ENCODE assay signal across 24 cellular contexts in genomic region chr5:170148430-170149205, GRCh38. TPM values are rescaled to one million over a fixed set of nuclear protein-coding genes. Genes with fewer than 3 reads are reported as not detected.
"Had no signal": no experiment of that assay in that cellular context is flagged by ENCODE, and none has a peak within 500 bp of the region (broad histone marks: within the 10 kb centered on the region; RNA-seq: fewer than 3 reads in every experiment).

No MANE protein-coding gene starts in this region.

- H3K36me3 ChIP-seq: gastroesophageal sphincter, heart left ventricle, left ventricle myocardium inferior, pancreas, sigmoid colon, stomach, upper lobe of left lung had no signal

- H3K4me3 Mint-ChIP-seq: activated CD4-positive, alpha-beta T cell treated with anti-CD3 and anti-CD28 coated beads for 36 hours; activated naive CD4-positive, alpha-beta T cell treated with anti-CD3 and anti-CD28 coated beads, Interleukin-2, amount 10 ng/mL, durations not matched to agents 7 days and 5 days; activated naive CD8-positive, alpha-beta T cell treated with anti-CD3 and anti-CD28 coated beads, Interleukin-2, amount 50 U/mL, for 24 hours; activated T-cell treated with anti-CD3 and anti-CD28 coated beads, Interleukin-2, amount 50 U/mL, for 4 hours; brain; naive B cell; stimulated activated effector memory CD8-positive, alpha-beta T cell treated with anti-CD3 and anti-CD28 coated beads, Interleukin-12 subunit alpha, Interleukin-12 subunit beta, amount 100 ng/mL, for 72 hours; T-cell; WTC11 had no signal

- H3K27me3 Mint-ChIP-seq: activated CD4-positive, alpha-beta T cell treated with anti-CD3 and anti-CD28 coated beads for 36 hours had no signal

- H3K9me3 ChIP-seq: gastroesophageal sphincter, heart left ventricle, left ventricle myocardium inferior, mucosa of descending colon, pancreas, sigmoid colon, stomach, upper lobe of left lung had no signal

- H3K4me1 ChIP-seq: pancreas had no signal

- ATAC-seq: activated CD4-positive, alpha-beta T cell treated with anti-CD3 and anti-CD28 coated beads for 36 hours; activated naive CD8-positive, alpha-beta T cell treated with anti-CD3 and anti-CD28 coated beads, Interleukin-2, amount 50 U/mL, for 24 hours; activated T-cell treated with anti-CD3 and anti-CD28 coated beads, Interleukin-2, amount 50 U/mL, for 4 hours; gastroesophageal sphincter; heart left ventricle; mucosa of descending colon; pancreas; stimulated activated effector memory CD8-positive, alpha-beta T cell treated with anti-CD3 and anti-CD28 coated beads, Interleukin-12 subunit alpha, Interleukin-12 subunit beta, amount 100 ng/mL, for 72 hours; T-cell; WTC11 had no signal

- H3K36me3 Mint-ChIP-seq: activated naive CD4-positive, alpha-beta T cell treated with anti-CD3 and anti-CD28 coated beads, Interleukin-2, amount 10 ng/mL, durations not matched to agents 7 days and 5 days; brain; naive B cell; stimulated activated effector memory CD8-positive, alpha-beta T cell treated with anti-CD3 and anti-CD28 coated beads, Interleukin-12 subunit alpha, Interleukin-12 subunit beta, amount 100 ng/mL, for 72 hours; T-cell; WTC11 had no signal

- H3K27ac ChIP-seq: coronary artery, gastroesophageal sphincter, heart left ventricle, left ventricle myocardium inferior, pancreas, sigmoid colon, stomach, upper lobe of left lung had no signal

- DNase-seq: activated CD4-positive, alpha-beta T cell treated with anti-CD3 and anti-CD28 coated beads for 36 hours; activated CD4-positive, alpha-beta T cell treated with anti-CD3 and anti-CD28 coated beads, Interleukin-2, amount 50 U/mL, for 48 hours; activated naive CD4-positive, alpha-beta T cell treated with anti-CD3 and anti-CD28 coated beads, Interleukin-2, amount 10 ng/mL, durations not matched to agents 7 days and 5 days; activated naive CD8-positive, alpha-beta T cell treated with anti-CD3 and anti-CD28 coated beads, Interleukin-2, amount 50 U/mL, for 24 hours; activated T-cell treated with anti-CD3 and anti-CD28 coated beads, Interleukin-2, amount 50 U/mL, for 4 hours; central memory CD4-positive, alpha-beta T cell; heart left ventricle; left ventricle myocardium inferior; mucosa of descending colon; naive B cell; pancreas; sigmoid colon; stimulated activated CD4-positive, alpha-beta T cell treated with anti-CD3 and anti-CD28 coated beads, Interleukin-4, amount 100 ng/mL, for 24 hours; stomach; T-cell; upper lobe of left lung had no signal

- H3K4me3 ChIP-seq: coronary artery, gastroesophageal sphincter, heart left ventricle, left ventricle myocardium inferior, mucosa of descending colon, pancreas, sigmoid colon, stomach, upper lobe of left lung had no signal

- H3K27ac Mint-ChIP-seq: activated CD4-positive, alpha-beta T cell treated with anti-CD3 and anti-CD28 coated beads for 36 hours; activated naive CD4-positive, alpha-beta T cell treated with anti-CD3 and anti-CD28 coated beads, Interleukin-2, amount 10 ng/mL, durations not matched to agents 7 days and 5 days; activated naive CD8-positive, alpha-beta T cell treated with anti-CD3 and anti-CD28 coated beads, Interleukin-2, amount 50 U/mL, for 24 hours; stimulated activated effector memory CD8-positive, alpha-beta T cell treated with anti-CD3 and anti-CD28 coated beads, Interleukin-12 subunit alpha, Interleukin-12 subunit beta, amount 100 ng/mL, for 72 hours; T-cell; WTC11 had no signal

- H3K4me1 Mint-ChIP-seq: activated CD4-positive, alpha-beta T cell treated with anti-CD3 and anti-CD28 coated beads for 36 hours; activated naive CD4-positive, alpha-beta T cell treated with anti-CD3 and anti-CD28 coated beads, Interleukin-2, amount 10 ng/mL, durations not matched to agents 7 days and 5 days; activated naive CD8-positive, alpha-beta T cell treated with anti-CD3 and anti-CD28 coated beads, Interleukin-2, amount 50 U/mL, for 24 hours; naive B cell; stimulated activated effector memory CD8-positive, alpha-beta T cell treated with anti-CD3 and anti-CD28 coated beads, Interleukin-12 subunit alpha, Interleukin-12 subunit beta, amount 100 ng/mL, for 72 hours; T-cell had no signal

- H3K9me3 Mint-ChIP-seq: activated naive CD4-positive, alpha-beta T cell treated with anti-CD3 and anti-CD28 coated beads, Interleukin-2, amount 10 ng/mL, durations not matched to agents 7 days and 5 days; activated naive CD8-positive, alpha-beta T cell treated with anti-CD3 and anti-CD28 coated beads, Interleukin-2, amount 50 U/mL, for 24 hours; activated T-cell treated with anti-CD3 and anti-CD28 coated beads, Interleukin-2, amount 50 U/mL, for 4 hours; stimulated activated effector memory CD8-positive, alpha-beta T cell treated with anti-CD3 and anti-CD28 coated beads, Interleukin-12 subunit alpha, Interleukin-12 subunit beta, amount 100 ng/mL, for 72 hours; T-cell; WTC11 had no signal

- H3K27me3 ChIP-seq: gastroesophageal sphincter, heart left ventricle, pancreas, sigmoid colon, stomach, upper lobe of left lung had no signal

RNA-seq across cellular contexts. Expression of gene FOXI1, which starts 42.9 kb away (rescaled TPM):
- total RNA-seq: activated CD4-positive, alpha-beta T cell treated with anti-CD3 and anti-CD28 coated beads for 36 hours; activated T-cell treated with anti-CD3 and anti-CD28 coated beads, Interleukin-2, amount 50 U/mL, for 4 hours; gastroesophageal sphincter; heart left ventricle; kidney epithelial cell; left ventricle myocardium inferior; sigmoid colon; temporal lobe; WTC11 had no signal
- polyA plus RNA-seq: esophagus, heart left ventricle, stomach had no signal
